In genomic region chr2:129205766-129206165, GRCh38 we compare ENCODE assay signal across 28 cellular contexts.
"Had no signal": no experiment of that assay in that cellular context is flagged by ENCODE, and none has a peak within 500 bp of the region (broad histone marks: within the 10 kb centered on the region; RNA-seq: fewer than 3 reads in every experiment).

No MANE protein-coding gene starts in this region.

- H3K4me3 ChIP-seq: psoas muscle, right lobe of liver, sigmoid colon, stomach, thoracic aorta, thyroid gland, tibial nerve, upper lobe of left lung, vagina had no signal

- H3K4me1 Mint-ChIP-seq: nephron progenitor cell; neural crest cell; stimulated activated effector memory CD8-positive, alpha-beta T cell treated with anti-CD3 and anti-CD28 coated beads, Interleukin-12 subunit alpha, Interleukin-12 subunit beta, amount 100 ng/mL, for 72 hours; stimulated activated naive B cell treated with anti-CD40 and anti-IgM and Interleukin-4, amounts not matched to agents 10 μg/mL and 1 μg/mL and 100 μg/mL, for 72 hours had no signal

- H3K4me1 ChIP-seq: parathyroid adenoma, psoas muscle, right lobe of liver, sigmoid colon, thyroid gland, tibial nerve, upper lobe of left lung, vagina had no signal

- H3K9me3 ChIP-seq: neutrophil, psoas muscle, right lobe of liver, sigmoid colon, stomach, thoracic aorta, thyroid gland, tibial nerve, upper lobe of left lung, vagina had no signal

- H3K27me3 ChIP-seq: neutrophil, right lobe of liver, sigmoid colon, stomach, thyroid gland, tibial nerve, upper lobe of left lung, vagina had no signal

- H3K36me3 Mint-ChIP-seq: natural killer cell treated with Interleukin-12 subunit alpha and Interleukin-12 subunit beta and Interleukin-15 and Interleukin-18, amount 100 ng/mL, for 72 hours; stimulated activated effector memory CD8-positive, alpha-beta T cell treated with anti-CD3 and anti-CD28 coated beads, Interleukin-12 subunit alpha, Interleukin-12 subunit beta, amount 100 ng/mL, for 72 hours; stimulated activated naive B cell treated with anti-CD40 and anti-IgM and Interleukin-4, amounts not matched to agents 10 μg/mL and 1 μg/mL and 100 μg/mL, for 72 hours had no signal

- H3K36me3 ChIP-seq: neutrophil, right lobe of liver, sigmoid colon, stomach, thoracic aorta, thyroid gland, tibial nerve, upper lobe of left lung, vagina had no signal

- DNase-seq: nephron progenitor cell; nucleus accumbens; posterior cingulate gyrus; psoas muscle; right cardiac atrium; right lobe of liver; sigmoid colon; small intestine; stimulated activated CD4-positive, alpha-beta T cell treated with anti-CD3 and anti-CD28 coated beads, Interleukin-15, amount 100 ng/mL, for 24 hours; stimulated activated CD4-positive, alpha-beta T cell treated with anti-CD3 and anti-CD28 coated beads, Interleukin-2, amount 100 ng/mL, for 24 hours; stimulated activated CD4-positive, alpha-beta T cell treated with anti-CD3 and anti-CD28 coated beads, Interleukin-2, amount 100 ng/mL, for 48 hours; stimulated activated CD4-positive, alpha-beta T cell treated with anti-CD3 and anti-CD28 coated beads, Interleukin-4, amount 100 ng/mL, for 24 hours; stimulated activated naive B cell treated with anti-CD40 and anti-IgM and Interleukin-4, amounts not matched to agents 10 μg/mL and 1 μg/mL and 100 μg/mL, for 72 hours; stimulated activated naive CD4-positive, alpha-beta T cell treated with Interleukin-2 at 50 U/mL for 16 hours; stomach; thyroid gland; trophoblast cell; upper lobe of left lung had no signal

- H2AFZ ChIP-seq: parathyroid adenoma had no signal

- H3K9me3 Mint-ChIP-seq: natural killer cell treated with Interleukin-12 subunit alpha and Interleukin-12 subunit beta and Interleukin-15 and Interleukin-18, amount 100 ng/mL, for 72 hours; nephron progenitor cell; neural crest cell; stimulated activated naive B cell treated with anti-CD40 and anti-IgM and Interleukin-4, amounts not matched to agents 10 μg/mL and 1 μg/mL and 100 μg/mL, for 72 hours; stimulated activated naive CD8-positive, alpha-beta T cell treated with anti-CD3 and anti-CD28 coated beads, Interleukin-15, Interleukin-2, amounts not matched to agents 100 ng/mL and 50 ng/mL, for 24 hours had no signal

- H3K9ac ChIP-seq: parathyroid adenoma had no signal

- H3K27ac ChIP-seq: neutrophil, parathyroid adenoma, psoas muscle, right lobe of liver, sigmoid colon, stomach, thoracic aorta, thyroid gland, tibial nerve, upper lobe of left lung, vagina had no signal

- H3K27me3 Mint-ChIP-seq: stimulated activated naive CD8-positive, alpha-beta T cell treated with anti-CD3 and anti-CD28 coated beads, Interleukin-15, Interleukin-2, amounts not matched to agents 100 ng/mL and 50 ng/mL, for 24 hours had no signal

- H3K4me3 Mint-ChIP-seq: natural killer cell treated with Interleukin-12 subunit alpha and Interleukin-12 subunit beta and Interleukin-15 and Interleukin-18, amount 100 ng/mL, for 72 hours; nephron progenitor cell; neural crest cell; stimulated activated effector memory CD8-positive, alpha-beta T cell treated with anti-CD3 and anti-CD28 coated beads, Interleukin-12 subunit alpha, Interleukin-12 subunit beta, amount 100 ng/mL, for 72 hours; stimulated activated naive B cell treated with anti-CD40 and anti-IgM and Interleukin-4, amounts not matched to agents 10 μg/mL and 1 μg/mL and 100 μg/mL, for 72 hours; stimulated activated naive CD8-positive, alpha-beta T cell treated with anti-CD3 and anti-CD28 coated beads, Interleukin-15, Interleukin-2, amounts not matched to agents 100 ng/mL and 50 ng/mL, for 24 hours had no signal

- H3K27ac Mint-ChIP-seq: natural killer cell treated with Interleukin-12 subunit alpha and Interleukin-12 subunit beta and Interleukin-15 and Interleukin-18, amount 100 ng/mL, for 72 hours; nephron progenitor cell; progenitor cell of endocrine pancreas; stimulated activated effector memory CD8-positive, alpha-beta T cell treated with anti-CD3 and anti-CD28 coated beads, Interleukin-12 subunit alpha, Interleukin-12 subunit beta, amount 100 ng/mL, for 72 hours; stimulated activated naive B cell treated with anti-CD40 and anti-IgM and Interleukin-4, amounts not matched to agents 10 μg/mL and 1 μg/mL and 100 μg/mL, for 72 hours; stimulated activated naive CD8-positive, alpha-beta T cell treated with anti-CD3 and anti-CD28 coated beads, Interleukin-15, Interleukin-2, amounts not matched to agents 100 ng/mL and 50 ng/mL, for 24 hours had no signal
